In genomic region chr5:79236364-79236969, GRCh38 we compare ENCODE assay signal across 8 cellular contexts. TPM values are rescaled to one million over a fixed set of nuclear protein-coding genes. Genes with fewer than 3 reads are reported as not detected.
DNase-seq lines count a peak whose midpoint lies in the region; ATAC-seq and TF ChIP-seq lines count a peak whose summit lies in the region.

No MANE protein-coding gene starts in this region.

- peak overlapping the region in 1 of 2 experiments; percentile 16; a peak in 1 of 4 replicates for H4K8ac ChIP-seq in IMR-90 (ENCODE audit: low read depth in 2 of 2, low read length in 2 of 2)

- no peak overlapping the region for H2BK20ac ChIP-seq in IMR-90 (ENCODE audit: low read depth, low read length)

- peak overlapping the region; percentile 89 for H2AK9ac ChIP-seq in IMR-90 (replicated peaks; ENCODE audit: low read depth, low read length, poor library complexity)

- no peaks in the 10 kb centered on the region for H3K9me1 ChIP-seq in IMR-90 (ENCODE audit: insufficient read depth, low read length)

- H3K4me3 ChIP-seq in GM06990 (replicated peaks; ENCODE audit: low read depth, low read length) (peak overlapping the region; percentile 91), IMR-90 (ENCODE audit: insufficient read depth, low read depth, low read length) (peak overlapping the region; percentile 76), muscle layer of colon (ENCODE audit: low read depth in 1 of 2, low read length in 2 of 2) (peak overlapping the region; percentile 97 to 98), tibial artery (peak overlapping the region; percentile 62 to 82)

- H3K4me1 ChIP-seq in IMR-90 (ENCODE audit: control insufficient read depth, insufficient read depth, low read length) (peaks cover 1% of the 10 kb centered on the region; the same call in 1 of the 2 replicates), muscle layer of colon (ENCODE audit: insufficient read depth, low read length) (no peaks in the 10 kb centered on the region), tibial artery (peaks cover 0 to 41% (median 19%) of the 10 kb centered on the region in 4 donors)

- POLR2A ChIA-PET in IMR-90 (lab: Charles Lee; ENCODE audit: unreplicated experiment) = interaction anchor here (0.5 kb wide), 1 partner anchor 591 kb away, joined by 5 read pairs; no protein-coding TSS in a partner anchor

- H4K5ac ChIP-seq in IMR-90 (ENCODE audit: low read depth, low read length) = no peak overlapping the region

- dilution Hi-C loops in IMR-90 (cut with HindIII; ENCODE audit: low sequenced_read_pairs, unreplicated experiment) = no loop called here

- H3K36me3 ChIP-seq in GM06990 (ENCODE audit: control insufficient read depth, insufficient read depth, low read length) (no peaks in the 10 kb centered on the region), IMR-90 (ENCODE audit: control insufficient read depth, insufficient read depth, low read length) (no peaks in the 10 kb centered on the region), muscle layer of colon (ENCODE audit: insufficient read depth, low read length) (no peaks in the 10 kb centered on the region), tibial artery (no peaks in the 10 kb centered on the region)

- H4K20me1 ChIP-seq in IMR-90 (ENCODE audit: insufficient read depth, low read length) = peaks cover 11% of the 10 kb centered on the region

- DNase-seq in GM06990 (ENCODE audit: extremely low read depth, insufficient read length) (peak; percentile 51), IMR-90 (peak; percentile 20), epithelial cell of prostate (ENCODE audit: low read depth, low spot score) (no peak), tibial artery (peak in 1 of 2 donors; percentile 66), superior temporal gyrus (ENCODE audit: extremely low spot score) (no peak)
- peak; percentile 7 to 12 for DNase-seq in activated CD4-positive, alpha-beta T cell treated with anti-CD3 and anti-CD28 coated beads, Interleukin-2, amount 50 U/mL, for 4 hours

- peak overlapping the region; percentile 66; the same call in 1 of the 2 replicates for H3K14ac ChIP-seq in IMR-90 (replicated peaks; ENCODE audit: low read depth, low read length)

- no peak overlapping the region for H3K4ac ChIP-seq in IMR-90 (ENCODE audit: low read depth, low read length)

- H3K9ac ChIP-seq in IMR-90 (ENCODE audit: low read depth, low read length) = peak overlapping the region; percentile 74
- peak overlapping the region; percentile 91 for H3K9ac ChIP-seq in muscle layer of colon (ENCODE audit: low read length)

- no peak overlapping the region for H2AK5ac ChIP-seq in IMR-90 (ENCODE audit: low read depth, low read length)

- H2AFZ ChIP-seq in IMR-90 (replicated peaks; ENCODE audit: low read length, poor library complexity) = peak overlapping the region; percentile 97

- ATAC-seq in GM21529 (IDR thresholded peaks at IDR 0.05; ENCODE audit: unreplicated experiment) (peak; percentile 27), IMR-90 (ENCODE audit: low read depth) (peak; percentile 45)

- H3K9me3 ChIP-seq in IMR-90 (ENCODE audit: control insufficient read depth, insufficient read depth, low read length) (no peaks in the 10 kb centered on the region), muscle layer of colon (ENCODE audit: low read length) (no peaks in the 10 kb centered on the region), tibial artery (no peaks in the 10 kb centered on the region)

- in situ Hi-C loops in IMR-90 (cut with MboI; ENCODE audit: low sequenced_read_pairs) = no loop called here

- no peaks in the 10 kb centered on the region for H3K27me3 ChIP-seq in GM06990 (replicated peaks; ENCODE audit: control insufficient read depth, insufficient read depth, low read length)
- no peaks in the 10 kb centered on the region for H3K27me3 ChIP-seq in IMR-90 (ENCODE audit: control insufficient read depth, insufficient read depth, low read length)
- no peaks in the 10 kb centered on the region for H3K27me3 ChIP-seq in muscle layer of colon (ENCODE audit: control insufficient read depth in 1 of 2, insufficient read depth in 2 of 2, low read length in 2 of 2)
- H3K27me3 ChIP-seq in tibial artery = no peaks in the 10 kb centered on the region

- TF ChIP-seq POLR2A in IMR-90 (IDR thresholded peaks at IDR 0.05; ENCODE audit: low read depth, low read length) = no peak

- H3K23ac ChIP-seq in IMR-90 (ENCODE audit: low read depth, low read length) = no peak overlapping the region

- H3K56ac ChIP-seq in IMR-90 (ENCODE audit: extremely low read depth, insufficient read depth, low read length) = no peak overlapping the region

- peak overlapping the region; percentile 51 for H3K27ac ChIP-seq in IMR-90 (ENCODE audit: insufficient read depth, low read length)
- peak overlapping the region; percentile 95 for H3K27ac ChIP-seq in epithelial cell of prostate
- H3K27ac ChIP-seq in muscle layer of colon (ENCODE audit: low read depth, low read length) = peak overlapping the region; percentile 97
- H3K27ac ChIP-seq in tibial artery = peak overlapping the region; percentile 87 to 95

- H3K18ac ChIP-seq in IMR-90 (ENCODE audit: low read depth, low read length) = no peak overlapping the region; the same call in 1 of the 2 replicates

- no peak overlapping the region; the same call in 2 of the 3 replicates for H2BK15ac ChIP-seq in IMR-90 (ENCODE audit: low read depth, low read length)

- WGBS in IMR-90 (ENCODE audit: extremely low coverage in 2 of 2, insufficient read length in 1 of 2), 2 experiments = 1% methylated on average over 60 of the region's 77 CpGs; no CpG with 5 or more reads in 1 of the 2 experiments

- CTCF ChIA-PET in IMR-90 (lab: Yijun Ruan, JAX) = interaction anchor here (1.0 kb wide), 1 partner anchor 103 kb away, joined by 3 read pairs; no protein-coding TSS in a partner anchor

- H2BK120ac ChIP-seq in IMR-90 (ENCODE audit: low read depth, low read length) = no peak overlapping the region

- no peak for TF ChIP-seq RAD21 in IMR-90 (IDR thresholded peaks at IDR 0.05; ENCODE audit: low read length)

- no peak overlapping the region for H2BK5ac ChIP-seq in IMR-90 (ENCODE audit: low read depth, low read length, poor library complexity, severe bottlenecking)

- peaks cover 0 to 11% of the 10 kb centered on the region in 2 experiments; a peak in 3 of 4 replicates for H3K79me1 ChIP-seq in IMR-90 (ENCODE audit: low read depth in 1 of 2, low read length in 2 of 2)

- intact Hi-C loops in IMR-90 (cut with micrococcal nuclease) (loop anchor here (2.0 to 10.0 kb wide), 6 partner anchors 81 to 1462 kb away; partner anchors contain the start of gene TBCA), tibial artery (cut with DNase I; ENCODE audit: low total_unique reads) (loop anchor here (10.0 kb wide), 1 partner anchor 1018 kb away; the partner anchor contains the start of gene SERINC5)

- no peak overlapping the region for H4K91ac ChIP-seq in IMR-90 (ENCODE audit: insufficient read depth, low read depth, low read length)

- TF ChIP-seq CTCF in GM06990 (IDR thresholded peaks at IDR 0.05; ENCODE audit: insufficient read depth, low read length, poor library complexity, severe bottlenecking) (no peak), IMR-90 (conservative IDR thresholded peaks at IDR 0.05; ENCODE audit: low read depth, low read length) (no peak), tibial artery (IDR thresholded peaks at IDR 0.05) (no peak)

- no TSS peak for BruUV-seq in IMR-90 (replicated peaks; lab: Mats Ljungman, UMichigan)

- peak overlapping the region; percentile 88 for H3K4me2 ChIP-seq in IMR-90 (ENCODE audit: low read depth, low read length)

TF ChIP-seq in IMR-90, 13 proteins besides CTCF, POLR2A, EP300 and RAD21:
- TF ChIP-seq NFE2L2 (IDR thresholded peaks at IDR 0.05; ENCODE audit: low read depth, low read length) = no peak
- TF ChIP-seq ELK1 (IDR thresholded peaks at IDR 0.05; ENCODE audit: borderline replicate concordance, low read depth, low read length) = no peak
- no peak for TF ChIP-seq BHLHE40 (IDR thresholded peaks at IDR 0.05; ENCODE audit: low read depth, low read length)
- no peak; the same call in 1 of the 2 replicates for TF ChIP-seq MAZ (IDR thresholded peaks at IDR 0.05; ENCODE audit: borderline replicate concordance, low read depth, low read length)
- no peak for TF ChIP-seq SMC3 (IDR thresholded peaks at IDR 0.05; ENCODE audit: low read depth, low read length)
- TF ChIP-seq RFX5 (IDR thresholded peaks at IDR 0.05; ENCODE audit: low read depth, low read length) = no peak
- TF ChIP-seq CHD1 (IDR thresholded peaks at IDR 0.05; ENCODE audit: low read depth, low read length) = no peak
- TF ChIP-seq FOS (IDR thresholded peaks at IDR 0.05; ENCODE audit: low read depth, low read length) = no peak
- no peak for TF ChIP-seq MXI1 (IDR thresholded peaks at IDR 0.05; ENCODE audit: borderline replicate concordance, low read depth, low read length)
- no peak for TF ChIP-seq RCOR1 (IDR thresholded peaks at IDR 0.05; ENCODE audit: insufficient replicate concordance, low read length)
- no peak for TF ChIP-seq USF2 (IDR thresholded peaks at IDR 0.05; ENCODE audit: low read depth, low read length)
- no peak for TF ChIP-seq CEBPB (IDR thresholded peaks at IDR 0.05; ENCODE audit: low read depth, low read length)
- TF ChIP-seq MAFK (IDR thresholded peaks at IDR 0.05; ENCODE audit: low read depth, low read length) = no peak

RNA-seq across cellular contexts. Expression of gene JMY, which starts 0.5 kb away (rescaled TPM):
- 3.2 and 5.6 TPM in 2 replicates for total RNA-seq in IMR-90 (2012; rRNA removed)
- polyA plus RNA-seq in IMR-90 (2012; rRNA removed) = 1.2 and 1.7 TPM in 2 replicates
- 0.58 and 0.61 TPM in 2 replicates for polyA plus RNA-seq in IMR-90 (2012; cell fraction: cytosol; rRNA removed)
- polyA plus RNA-seq in IMR-90 (2012; cell fraction: nucleus; rRNA removed; ENCODE audit: low replicate concordance) = 0.95 and 4.1 TPM in 2 replicates

Comparison
In these comparisons a context has a peak if more than half of its experiments do, and no peak if none do; other contexts are left out.
1. DNase-seq: peak in GM06990 (single experiment), IMR-90 (single experiment) and activated CD4-positive, alpha-beta T cell treated with anti-CD3 and anti-CD28 coated beads, Interleukin-2, amount 50 U/mL, for 4 hours (2 of 2); none in epithelial cell of prostate (single experiment) and superior temporal gyrus (single experiment).
2. Peak in every context shown above with its lines, with median percentiles within 50 percentile points of each other: H3K4me3 ChIP-seq and H3K27ac ChIP-seq.